Comparison of ENCODE assay signal across 16 cellular contexts in genomic region chr2:96412307-96413066, GRCh38.
DNase-seq lines count a peak whose midpoint lies in the region; ATAC-seq and TF ChIP-seq lines count a peak whose summit lies in the region.
"Had no signal": no experiment of that assay in that cellular context is flagged by ENCODE, and none has a peak within 500 bp of the region (broad histone marks: within the 10 kb centered on the region; RNA-seq: fewer than 3 reads in every experiment).

No MANE protein-coding gene starts in this region.

- peak overlapping the region; percentile 28 for H3K4me3 Mint-ChIP-seq in neural crest cell
- H3K4me3 Mint-ChIP-seq: activated CD8-positive, alpha-beta T cell treated with anti-CD3 and anti-CD28 coated beads, Interleukin-2, amount 10 ng/mL, durations not matched to agents 7 days and 5 days; activated naive CD4-positive, alpha-beta T cell treated with anti-CD3 and anti-CD28 coated beads, Interleukin-2, amount 10 ng/mL, durations not matched to agents 7 days and 5 days; memory B cell had no signal

- no peaks in the 10 kb centered on the region for H3K27me3 Mint-ChIP-seq in neural crest cell (ENCODE audit: low read depth)
- H3K27me3 Mint-ChIP-seq: memory B cell had no signal

- H3K27me3 ChIP-seq in testis, result no peaks in the 10 kb centered on the region
- H3K27me3 ChIP-seq: uterus had no signal

- DNase-seq in RPMI7951 (ENCODE audit: low read depth), result peak; percentile 49
- DNase-seq in epithelial cell of prostate (ENCODE audit: low read depth, low spot score), result no peak
- DNase-seq in neural crest cell (ENCODE audit: low read depth, low spot score), result no peak
- no peak for DNase-seq in NCI-H2029 treated with DMSO at 0.1 percent for 48 hours (lab: John Stamatoyannopoulos, UW)
- no peak for DNase-seq in NCI-H510A (lab: John Stamatoyannopoulos, UW)
- DNase-seq in testis, result no peak
- DNase-seq: activated CD8-positive, alpha-beta T cell treated with anti-CD3 and anti-CD28 coated beads, Interleukin-2, amount 10 ng/mL, durations not matched to agents 7 days and 5 days; activated naive CD4-positive, alpha-beta T cell treated with anti-CD3 and anti-CD28 coated beads, Interleukin-2, amount 10 ng/mL, durations not matched to agents 7 days and 5 days; glutamatergic neuron; NCI-H2081; T-helper 9 cell; uterus had no signal

- peaks cover 47% of the 10 kb centered on the region for H3K4me1 Mint-ChIP-seq in neural crest cell

- no peaks in the 10 kb centered on the region for H3K36me3 ChIP-seq in testis (ENCODE audit: low read depth, missing control alignments)
- H3K36me3 ChIP-seq: HAP-1, uterus had no signal

- no peak overlapping the region for H3K27ac Mint-ChIP-seq in neural crest cell (ENCODE audit: unreplicated experiment)
- H3K27ac Mint-ChIP-seq: activated CD8-positive, alpha-beta T cell treated with anti-CD3 and anti-CD28 coated beads, Interleukin-2, amount 10 ng/mL, durations not matched to agents 7 days and 5 days; activated naive CD4-positive, alpha-beta T cell treated with anti-CD3 and anti-CD28 coated beads, Interleukin-2, amount 10 ng/mL, durations not matched to agents 7 days and 5 days; memory B cell had no signal

- H3K9me3 Mint-ChIP-seq in neural crest cell, result no peaks in the 10 kb centered on the region

- peaks cover 32% of the 10 kb centered on the region for H3K4me1 ChIP-seq in testis
- H3K4me1 ChIP-seq: uterus had no signal

- WGBS in testis, 2 donors, result 82 to 91% methylated on average over 15 of the region's 15 CpGs

- intact Hi-C loops in testis (cut with DNase I; ENCODE audit: low total_unique reads), result no loop called here

- TF ChIP-seq CTCF in 22Rv1 (IDR thresholded peaks at IDR 0.05) (no peak), neural crest cell (conservative IDR thresholded peaks at IDR 0.05) (no peak), testis (IDR thresholded peaks at IDR 0.05) (no peak)

- H3K27ac ChIP-seq in 22Rv1, result peak overlapping the region; percentile 67
- H3K27ac ChIP-seq in epithelial cell of prostate, result peak overlapping the region; percentile 8
- no peak overlapping the region for H3K27ac ChIP-seq in testis
- H3K27ac ChIP-seq: uterus had no signal

- no peaks in the 10 kb centered on the region for H3K9me3 ChIP-seq in testis
- H3K9me3 ChIP-seq: HAP-1, uterus had no signal

- no peaks in the 10 kb centered on the region for H3K36me3 Mint-ChIP-seq in neural crest cell (ENCODE audit: low read depth)
- H3K36me3 Mint-ChIP-seq: activated naive CD4-positive, alpha-beta T cell treated with anti-CD3 and anti-CD28 coated beads, Interleukin-2, amount 10 ng/mL, durations not matched to agents 7 days and 5 days had no signal

- TF ChIP-seq POLR2A in testis (IDR thresholded peaks at IDR 0.05), result no peak

- no peak for ATAC-seq in GM21529 (IDR thresholded peaks at IDR 0.05; ENCODE audit: unreplicated experiment)
- ATAC-seq: activated CD8-positive, alpha-beta T cell treated with anti-CD3 and anti-CD28 coated beads, Interleukin-2, amount 10 ng/mL, durations not matched to agents 7 days and 5 days had no signal

- no peak overlapping the region for H3K4me3 ChIP-seq in testis
- H3K4me3 ChIP-seq: uterus had no signal

Comparison
In these comparisons a context has a peak if more than half of its experiments do, and no peak if none do; other contexts are left out.
1. H3K27ac ChIP-seq: peak in 22Rv1 (single experiment) and epithelial cell of prostate (single experiment); none in testis (0 of 2).